25 cellular contexts compared by ENCODE assay signal in the genomic region with DNA sequence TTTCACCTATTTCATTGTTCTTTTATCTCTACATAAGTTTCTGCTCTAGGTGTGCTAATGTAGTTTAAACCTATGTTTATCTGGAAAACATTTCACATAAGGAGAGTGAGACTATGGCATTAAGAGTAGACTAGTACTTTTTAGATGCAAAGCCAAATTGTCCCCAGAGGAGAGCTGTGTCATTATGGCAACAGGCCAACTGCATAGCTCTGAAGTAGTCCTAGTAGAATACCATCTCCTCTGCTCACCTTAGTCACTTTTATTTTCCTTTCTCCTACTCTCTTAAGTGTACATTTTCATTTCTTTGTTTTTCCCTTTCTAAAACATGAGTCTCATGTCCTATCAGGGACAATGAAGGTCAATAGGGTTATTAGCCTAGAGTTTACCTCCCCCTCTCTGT.
DNase-seq lines count a peak whose midpoint lies in the region; ATAC-seq, FAIRE-seq and TF ChIP-seq lines count a peak whose summit lies in the region.
"Had no signal": no experiment of that assay in that cellular context is flagged by ENCODE, and none has a peak within 500 bp of the region (broad histone marks: within the 10 kb centered on the region; RNA-seq: fewer than 3 reads in every experiment).

No MANE protein-coding gene starts in this region.

- H3K4me2 ChIP-seq in astrocyte (ENCODE audit: low read length) = no peak overlapping the region

- H4K20me1 ChIP-seq in astrocyte (ENCODE audit: insufficient read depth, low read length) = no peaks in the 10 kb centered on the region

- peaks cover 6% of the 10 kb centered on the region for H3K4me1 ChIP-seq in astrocyte (ENCODE audit: insufficient read depth, low read length)

- no peak overlapping the region for H3K9ac ChIP-seq in astrocyte (ENCODE audit: low read length)

- H2AFZ ChIP-seq in astrocyte (ENCODE audit: low read depth, low read length) = no peak overlapping the region

- no peak overlapping the region for H3K27ac ChIP-seq in astrocyte (ENCODE audit: low read depth, low read length)
- no peak overlapping the region for H3K27ac ChIP-seq in CD4-positive, alpha-beta T cell (ENCODE audit: low read depth, low read length)
- H3K27ac ChIP-seq: coronary artery, neutrophil, VCaP had no signal

- no peaks in the 10 kb centered on the region for H3K9me3 ChIP-seq in astrocyte (ENCODE audit: insufficient read depth, low read depth, low read length)
- H3K9me3 ChIP-seq in CD4-positive, alpha-beta T cell (ENCODE audit: control insufficient read depth, low read length) = no peaks in the 10 kb centered on the region
- H3K9me3 ChIP-seq: neutrophil had no signal

- ATAC-seq in CD4-positive, alpha-beta T cell (ENCODE audit: poor library complexity) = no peak

- no peaks in the 10 kb centered on the region for H3K27me3 ChIP-seq in astrocyte (ENCODE audit: insufficient read depth, low read length)
- H3K27me3 ChIP-seq in CD4-positive, alpha-beta T cell (ENCODE audit: control insufficient read depth, insufficient read depth, low read length) = no peaks in the 10 kb centered on the region
- H3K27me3 ChIP-seq: neutrophil had no signal

- no peak overlapping the region for H3K4me3 Mint-ChIP-seq in astrocyte (ENCODE audit: unreplicated experiment)
- no peak overlapping the region for H3K4me3 Mint-ChIP-seq in CD4-positive, alpha-beta T cell
- H3K4me3 Mint-ChIP-seq: activated CD4-positive, alpha-beta T cell treated with anti-CD3 and anti-CD28 coated beads, Interleukin-2, amount 10 ng/mL, durations not matched to agents 7 days and 5 days; activated naive CD8-positive, alpha-beta T cell treated with anti-CD3 and anti-CD28 coated beads, Interleukin-2, amount 10 ng/mL, durations not matched to agents 7 days and 5 days; brain; immature natural killer cell had no signal

- peak; percentile 64 for FAIRE-seq in astrocyte (lab: Jason Lieb, UNC)
- FAIRE-seq: endometrium, GM12891 had no signal

- no peaks in the 10 kb centered on the region for H3K36me3 ChIP-seq in astrocyte (ENCODE audit: insufficient read depth, low read length)
- H3K36me3 ChIP-seq: neutrophil had no signal

- no peaks in the 10 kb centered on the region for H3K27me3 Mint-ChIP-seq in astrocyte (ENCODE audit: low read depth, unreplicated experiment)
- no peaks in the 10 kb centered on the region for H3K27me3 Mint-ChIP-seq in CD4-positive, alpha-beta T cell

- H3K9me3 Mint-ChIP-seq in astrocyte (ENCODE audit: unreplicated experiment) = no peaks in the 10 kb centered on the region
- no peaks in the 10 kb centered on the region for H3K9me3 Mint-ChIP-seq in CD4-positive, alpha-beta T cell
- H3K9me3 Mint-ChIP-seq: activated CD4-positive, alpha-beta T cell treated with anti-CD3 and anti-CD28 coated beads, Interleukin-2, amount 10 ng/mL, durations not matched to agents 7 days and 5 days; activated naive CD8-positive, alpha-beta T cell treated with anti-CD3 and anti-CD28 coated beads, Interleukin-2, amount 10 ng/mL, durations not matched to agents 7 days and 5 days; activated T-helper 2 cell treated with anti-CD3 and anti-CD28 coated beads, Interferon-gamma antibody, Interleukin-2, Interleukin-4, amounts not matched to agents 10 μg/mL and 5 μg/mL and 100 μg/mL, durations not matched to agents 14 hours and 24 hours and 36 hours; brain had no signal

- H3K36me3 Mint-ChIP-seq in astrocyte (ENCODE audit: low read depth, unreplicated experiment) = no peaks in the 10 kb centered on the region
- H3K36me3 Mint-ChIP-seq in CD4-positive, alpha-beta T cell (ENCODE audit: low read depth) = no peaks in the 10 kb centered on the region
- H3K36me3 Mint-ChIP-seq: activated naive CD8-positive, alpha-beta T cell treated with anti-CD3 and anti-CD28 coated beads, Interleukin-2, amount 10 ng/mL, durations not matched to agents 7 days and 5 days; brain; immature natural killer cell had no signal

- DNase-seq in NCI-H1417 (lab: John Stamatoyannopoulos, UW) (peak in 2 of 3 experiments; percentile 20 to 27), NCI-H1417 treated with DMSO at 0.1 percent for 48 hours (lab: John Stamatoyannopoulos, UW) (no peak), LHCN-M2 (ENCODE audit: low read depth) (peak; percentile 39), astrocyte (ENCODE audit: low read depth) (no peak), lung microvascular endothelial cell (ENCODE audit: low read depth in 2 of 2) (peak; percentile 27 to 31), Ammon's horn (ENCODE audit: low spot score) (no peak)
- DNase-seq in CD4-positive, alpha-beta T cell = no peak
- DNase-seq in activated CD8-positive, alpha-beta memory T cell treated with anti-CD3 and anti-CD28 coated beads for 24 hours = no peak
- DNase-seq: 8988T; activated CD4-positive, alpha-beta T cell treated with anti-CD3 and anti-CD28 coated beads, Interleukin-2, amount 10 ng/mL, durations not matched to agents 7 days and 5 days; activated CD8-positive, alpha-beta memory T cell treated with anti-CD3 and anti-CD28 coated beads, Interleukin-2, amount 50 U/mL, for 4 hours; activated naive CD8-positive, alpha-beta T cell treated with anti-CD3 and anti-CD28 coated beads, Interleukin-2, amount 10 ng/mL, durations not matched to agents 7 days and 5 days; C1 segment of cervical spinal cord; immature natural killer cell; NCI-H2081 treated with DMSO at 0.1 percent for 48 hours; NCI-H774; T-helper 2 cell had no signal

- POLR2A ChIA-PET in CD4-positive, alpha-beta T cell (lab: Charles Lee) = no interaction called here

- CTCF ChIA-PET in CD4-positive, alpha-beta T cell (lab: Charles Lee) = no interaction called here

- no peaks in the 10 kb centered on the region for H3K79me2 ChIP-seq in astrocyte (ENCODE audit: insufficient read depth, low read length)

- TF ChIP-seq CTCF in astrocyte (IDR thresholded peaks at IDR 0.05; ENCODE audit: insufficient read depth, low read depth, low read length) = no peak
- no peak for TF ChIP-seq CTCF in CD4-positive, alpha-beta T cell (IDR thresholded peaks at IDR 0.05)

- H3K4me1 Mint-ChIP-seq in astrocyte (ENCODE audit: low read depth, unreplicated experiment) = peaks cover 10% of the 10 kb centered on the region
- no peaks in the 10 kb centered on the region for H3K4me1 Mint-ChIP-seq in CD4-positive, alpha-beta T cell (ENCODE audit: low read depth)
- H3K4me1 Mint-ChIP-seq: activated CD4-positive, alpha-beta T cell treated with anti-CD3 and anti-CD28 coated beads, Interleukin-2, amount 10 ng/mL, durations not matched to agents 7 days and 5 days; activated naive CD8-positive, alpha-beta T cell treated with anti-CD3 and anti-CD28 coated beads, Interleukin-2, amount 10 ng/mL, durations not matched to agents 7 days and 5 days; immature natural killer cell had no signal

- no peak overlapping the region for H3K4me3 ChIP-seq in astrocyte (ENCODE audit: insufficient read depth, low read depth, low read length)
- H3K4me3 ChIP-seq: coronary artery, lung had no signal

- intact Hi-C loops in CD4-positive, alpha-beta T cell (cut with DNase I, micrococcal nuclease) = no loop called here

- no peak overlapping the region for H3K27ac Mint-ChIP-seq in astrocyte (ENCODE audit: unreplicated experiment)
- no peak overlapping the region for H3K27ac Mint-ChIP-seq in CD4-positive, alpha-beta T cell
- H3K27ac Mint-ChIP-seq: activated CD4-positive, alpha-beta T cell treated with anti-CD3 and anti-CD28 coated beads, Interleukin-2, amount 10 ng/mL, durations not matched to agents 7 days and 5 days; activated naive CD8-positive, alpha-beta T cell treated with anti-CD3 and anti-CD28 coated beads, Interleukin-2, amount 10 ng/mL, durations not matched to agents 7 days and 5 days; activated T-helper 2 cell treated with anti-CD3 and anti-CD28 coated beads, Interferon-gamma antibody, Interleukin-2, Interleukin-4, amounts not matched to agents 10 μg/mL and 5 μg/mL and 100 μg/mL, durations not matched to agents 14 hours and 24 hours and 36 hours; brain; immature natural killer cell had no signal

Comparison
In these comparisons a context has a peak if more than half of its experiments do, and no peak if none do; other contexts are left out.
1. DNase-seq: peak in NCI-H1417 (2 of 3), LHCN-M2 (single experiment) and lung microvascular endothelial cell (2 of 2); none in NCI-H1417 treated with DMSO at 0.1 percent for 48 hours (single experiment), astrocyte (single experiment), Ammon's horn (single experiment), CD4-positive, alpha-beta T cell (0 of 10) and activated CD8-positive, alpha-beta memory T cell treated with anti-CD3 and anti-CD28 coated beads for 24 hours (single experiment).